Comparison of ENCODE assay signal across 19 cellular contexts in genomic region chr1:18970762-18971161, GRCh38. TPM values are rescaled to one million over a fixed set of nuclear protein-coding genes. Genes with fewer than 3 reads are reported as not detected.
DNase-seq lines count a peak whose midpoint lies in the region; ATAC-seq and TF ChIP-seq lines count a peak whose summit lies in the region.
"Had no signal": no experiment of that assay in that cellular context is flagged by ENCODE, and none has a peak within 500 bp of the region (broad histone marks: within the 10 kb centered on the region; RNA-seq: fewer than 3 reads in every experiment).

No MANE protein-coding gene starts in this region.

- intact Hi-C loops in mammary epithelial cell (cut with micrococcal nuclease): no loop called here

- H3K4me2 ChIP-seq in mammary epithelial cell (ENCODE audit: insufficient read depth, low read depth, low read length): no peak overlapping the region
- H3K4me2 ChIP-seq: KMS-11 had no signal

- no peaks in the 10 kb centered on the region for H3K27me3 ChIP-seq in mammary epithelial cell (ENCODE audit: insufficient read depth, low read length)

- in situ Hi-C loops in mammary epithelial cell (cut with MboI; ENCODE audit: low sequenced_read_pairs in 2 of 2): no loop called here

- H4K20me1 ChIP-seq in mammary epithelial cell (ENCODE audit: insufficient read depth, low read length): no peaks in the 10 kb centered on the region

- CTCF ChIA-PET in mammary epithelial cell (lab: Charles Lee; ENCODE audit: low non-redundant PET): no interaction called here

- no peak overlapping the region for H3K4me3 ChIP-seq in mammary epithelial cell (replicated peaks in 1 of 3; ENCODE audit: insufficient read depth in 1 of 3, low read depth in 2 of 3, low read length in 3 of 3)

- H3K9ac ChIP-seq in mammary epithelial cell (ENCODE audit: insufficient read depth, low read length): no peak overlapping the region
- H3K9ac ChIP-seq: KMS-11 had no signal

- H2AFZ ChIP-seq in mammary epithelial cell (ENCODE audit: low read depth, low read length): no peak overlapping the region

- H3K79me2 ChIP-seq in mammary epithelial cell (ENCODE audit: insufficient read depth, low read length): no peaks in the 10 kb centered on the region

- H3K27ac ChIP-seq in mammary epithelial cell (ENCODE audit: insufficient read depth, low read depth, low read length): no peak overlapping the region
- H3K27ac ChIP-seq: KMS-11 had no signal

- WGBS in mammary epithelial cell (ENCODE audit: low coverage, missing lambda C conversion rate): 76% methylated on average over 4 of the region's 4 CpGs

- DNase-seq in EL: peak; percentile 69
- peak; percentile 78 for DNase-seq in M059J (ENCODE audit: low read depth)
- peak; percentile 60 for DNase-seq in mammary epithelial cell
- peak; percentile 47 for DNase-seq in mesenteric fat pad (ENCODE audit: low spot score)
- no peak for DNase-seq in NCI-H2029 (lab: John Stamatoyannopoulos, UW)
- DNase-seq in NCI-H2081 (lab: John Stamatoyannopoulos, UW): no peak
- DNase-seq in SW480 (ENCODE audit: low spot score): no peak
- DNase-seq: C1 segment of cervical spinal cord; CD8-positive, alpha-beta memory T cell; DMS53; GOT3; NCI-H1092; NCI-H1436 treated with DMSO at 0.1 percent for 48 hours; NCI-H510A; NCI-H748 treated with DMSO at 0.1 percent for 48 hours; NK-92 treated with Interleukin-12 subunit alpha and Interleukin-12 subunit beta, amount 100 ng/mL, for 24 hours; SHP77 had no signal

- H3K4me1 ChIP-seq in mammary epithelial cell (ENCODE audit: insufficient read depth, low read length): peaks cover 8% of the 10 kb centered on the region

- no peaks in the 10 kb centered on the region for H3K36me3 ChIP-seq in mammary epithelial cell (ENCODE audit: insufficient read depth, low read length)

- TF ChIP-seq CTCF in mammary epithelial cell (conservative IDR thresholded peaks at IDR 0.05 in 1 of 2, IDR thresholded peaks at IDR 0.05 in 1 of 2; ENCODE audit: extremely low read depth in 1 of 2, insufficient read depth in 1 of 2, low read depth in 1 of 2, low read length in 2 of 2): no peak

- no TSS peak for BruUV-seq in mammary epithelial cell (replicated peaks; lab: Mats Ljungman, UMichigan)

- no peaks in the 10 kb centered on the region for H3K9me3 ChIP-seq in mammary epithelial cell (replicated peaks; ENCODE audit: insufficient read depth, low read length)

- dilution Hi-C loops in mammary epithelial cell (cut with HindIII; ENCODE audit: low sequenced_read_pairs): no loop called here

- no peak for ATAC-seq in HG02885 (IDR thresholded peaks at IDR 0.05; ENCODE audit: poor library complexity, unreplicated experiment)

RNA-seq across cellular contexts. Expression of gene IFFO2, which starts 14.3 kb away (rescaled TPM):
- total RNA-seq in M059J (2014; rRNA removed; shearing (Covaris generic)): 6.7 and 13.2 TPM in 2 replicates
- total RNA-seq in mammary epithelial cell (100 to 1,000 TPM in 1 of 2 donors, 10 to 100 TPM in 1; 94.8 to 304 TPM), mesenteric fat pad (10.1 TPM)
- polyA plus RNA-seq in mammary epithelial cell: 66.9 TPM
- polyA minus RNA-seq in mammary epithelial cell: 116 TPM

Comparison
In these comparisons a context has a peak if more than half of its experiments do, and no peak if none do; other contexts are left out.
1. DNase-seq: peak in EL (single experiment), M059J (single experiment), mammary epithelial cell (single experiment) and mesenteric fat pad (single experiment); none in NCI-H2029 (single experiment), NCI-H2081 (0 of 2) and SW480 (single experiment).